ENCODE assay signal across 8 cellular contexts in the genomic region with DNA sequence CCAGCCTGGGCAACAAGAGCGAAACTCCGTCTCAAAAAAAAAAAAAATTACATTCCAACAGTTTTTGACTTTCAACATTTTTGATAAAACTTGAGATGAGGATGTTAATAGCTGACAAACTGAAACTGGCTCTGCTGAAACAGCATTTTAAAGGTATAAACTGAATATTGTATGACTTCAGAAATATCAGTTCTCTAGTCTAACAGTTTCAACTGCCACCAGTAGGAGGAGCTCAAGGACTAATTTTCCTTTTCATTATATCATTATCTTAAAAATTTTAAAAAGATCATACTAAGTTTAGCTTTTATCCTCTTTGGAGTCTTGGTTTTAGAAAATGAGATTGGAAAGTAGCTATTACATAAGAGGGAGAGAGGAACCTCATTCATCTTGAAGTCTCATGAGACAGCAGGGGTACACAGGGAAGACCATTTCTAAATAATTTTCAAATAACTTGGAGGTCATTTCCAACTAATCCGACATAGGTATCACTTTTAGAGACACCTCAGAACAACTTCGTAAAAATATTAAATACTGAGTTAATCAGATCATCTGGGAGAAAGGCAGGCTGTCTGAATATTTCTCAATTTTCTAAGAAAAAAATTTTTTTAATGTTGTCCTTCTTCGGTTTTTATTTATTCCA. TPM values are rescaled to one million over a fixed set of nuclear protein-coding genes. Genes with fewer than 3 reads are reported as not detected.
DNase-seq lines count a peak whose midpoint lies in the region; ATAC-seq and TF ChIP-seq lines count a peak whose summit lies in the region.

No MANE protein-coding gene starts in this region.

- peaks cover 2% of the 10 kb centered on the region; the same call in 1 of the 2 replicates for H3K36me3 ChIP-seq in IMR-90 (ENCODE audit: control insufficient read depth, insufficient read depth, low read length)
- H3K36me3 ChIP-seq in SK-N-MC (ENCODE audit: insufficient read depth, low read length) = peaks cover 27% of the 10 kb centered on the region
- H3K36me3 ChIP-seq in colonic mucosa = peaks cover 4% of the 10 kb centered on the region

- no peak overlapping the region for H2BK20ac ChIP-seq in IMR-90 (ENCODE audit: low read depth, low read length)

- TF ChIP-seq RAD21 in IMR-90 (IDR thresholded peaks at IDR 0.05; ENCODE audit: low read length) = peak; percentile 70

- no peak overlapping the region for H3K4ac ChIP-seq in IMR-90 (ENCODE audit: low read depth, low read length)

- in situ Hi-C loops in IMR-90 (cut with MboI; ENCODE audit: low sequenced_read_pairs) = loop anchor here (25.0 kb wide), 1 partner anchor 1923 kb away; no protein-coding TSS in a partner anchor

- H3K9me1 ChIP-seq in IMR-90 (ENCODE audit: insufficient read depth, low read length) = no peaks in the 10 kb centered on the region

- no peak overlapping the region for H2BK5ac ChIP-seq in IMR-90 (ENCODE audit: low read depth, low read length, poor library complexity, severe bottlenecking)

- no peak overlapping the region for H3K14ac ChIP-seq in IMR-90 (replicated peaks; ENCODE audit: low read depth, low read length)

- H3K18ac ChIP-seq in IMR-90 (ENCODE audit: low read depth, low read length) = no peak overlapping the region

- H3K27me3 ChIP-seq in IMR-90 (ENCODE audit: control insufficient read depth, insufficient read depth, low read length) = no peaks in the 10 kb centered on the region
- H3K27me3 ChIP-seq in colonic mucosa = no peaks in the 10 kb centered on the region

- no peak overlapping the region for H3K56ac ChIP-seq in IMR-90 (ENCODE audit: extremely low read depth, insufficient read depth, low read length)

- no peak overlapping the region for H4K8ac ChIP-seq in IMR-90 (ENCODE audit: low read depth in 2 of 2, low read length in 2 of 2)

- H3K4me2 ChIP-seq in IMR-90 (ENCODE audit: low read depth, low read length) = no peak overlapping the region

- ATAC-seq in IMR-90 (ENCODE audit: low read depth) (peak; percentile 51; the same call in 1 of the 2 replicates), GM19023 (IDR thresholded peaks at IDR 0.05; ENCODE audit: unreplicated experiment) (no peak)

- no peak overlapping the region for H3K27ac ChIP-seq in IMR-90 (ENCODE audit: insufficient read depth, low read length)
- H3K27ac ChIP-seq in SK-N-MC = no peak overlapping the region
- no peak overlapping the region for H3K27ac ChIP-seq in colonic mucosa

- H3K9ac ChIP-seq in IMR-90 (ENCODE audit: low read depth, low read length) (no peak overlapping the region), SK-N-MC (ENCODE audit: insufficient read length) (no peak overlapping the region), colonic mucosa (ENCODE audit: low read depth in 2 of 2, low read length in 2 of 2) (no peak overlapping the region)

- H3K23ac ChIP-seq in IMR-90 (ENCODE audit: low read depth, low read length) = no peak overlapping the region

- peaks cover 3% of the 10 kb centered on the region; the same call in 1 of the 2 replicates for H4K20me1 ChIP-seq in IMR-90 (ENCODE audit: insufficient read depth, low read length)

- no TSS peak for BruUV-seq in IMR-90 (replicated peaks; lab: Mats Ljungman, UMichigan)

- no peaks in the 10 kb centered on the region for H3K4me1 ChIP-seq in IMR-90 (ENCODE audit: control insufficient read depth, insufficient read depth, low read length)
- no peaks in the 10 kb centered on the region for H3K4me1 ChIP-seq in colonic mucosa

- intact Hi-C loops in IMR-90 (cut with micrococcal nuclease) (loop anchor here (1.0 to 2.0 kb wide), 2 partner anchors 470 to 509 kb away; no protein-coding TSS in a partner anchor), colonic mucosa (cut with DNase I) (loop anchor here (5.0 kb wide), 1 partner anchor 468 kb away; no protein-coding TSS in a partner anchor)

- H4K5ac ChIP-seq in IMR-90 (ENCODE audit: low read depth, low read length) = no peak overlapping the region

- WGBS in IMR-90 (ENCODE audit: extremely low coverage in 2 of 2, insufficient read length in 1 of 2), 2 experiments = no CpG with 5 or more reads among the region's 5 CpGs

- H2AK9ac ChIP-seq in IMR-90 (replicated peaks; ENCODE audit: low read depth, low read length, poor library complexity) = no peak overlapping the region

- no peak overlapping the region for H2BK120ac ChIP-seq in IMR-90 (ENCODE audit: low read depth, low read length)

- H4K91ac ChIP-seq in IMR-90 (ENCODE audit: insufficient read depth, low read depth, low read length) = no peak overlapping the region

- no peak overlapping the region for H2AFZ ChIP-seq in IMR-90 (replicated peaks; ENCODE audit: low read length, poor library complexity)

- CTCF ChIA-PET in IMR-90 (lab: Yijun Ruan, JAX) = interaction anchor here (0.5 to 1.9 kb wide), 15 partner anchors 9 to 883 kb away, joined by 3 to 10 read pairs (median 4); no protein-coding TSS in a partner anchor

- POLR2A ChIA-PET in IMR-90 (lab: Charles Lee; ENCODE audit: unreplicated experiment) = interaction anchor here (0.6 kb wide), 1 partner anchor 39 kb away, joined by 3 read pairs; no protein-coding TSS in a partner anchor

- H3K4me3 ChIP-seq in IMR-90 (ENCODE audit: insufficient read depth, low read depth, low read length) (no peak overlapping the region), SK-N-MC (no peak overlapping the region), colonic mucosa (no peak overlapping the region)

- TF ChIP-seq CTCF in IMR-90 (conservative IDR thresholded peaks at IDR 0.05; ENCODE audit: low read depth, low read length) (peak; percentile 79), colonic mucosa (IDR thresholded peaks at IDR 0.05) (peak; percentile 69)

- H2BK15ac ChIP-seq in IMR-90 (ENCODE audit: low read depth, low read length) = no peak overlapping the region

- H2AK5ac ChIP-seq in IMR-90 (ENCODE audit: low read depth, low read length) = no peak overlapping the region

- H3K9me3 ChIP-seq in IMR-90 (ENCODE audit: control insufficient read depth, insufficient read depth, low read length) = no peaks in the 10 kb centered on the region
- no peaks in the 10 kb centered on the region for H3K9me3 ChIP-seq in SK-N-MC (ENCODE audit: low read depth, low read length)
- no peaks in the 10 kb centered on the region for H3K9me3 ChIP-seq in colonic mucosa

- H3K79me1 ChIP-seq in IMR-90 (ENCODE audit: low read depth in 1 of 2, low read length in 2 of 2) = no peaks in the 10 kb centered on the region

- DNase-seq in activated CD4-positive, CD25-positive, alpha-beta regulatory T cell (lab: John Stamatoyannopoulos, UW) = peak in 3 of 4 experiments; percentile 19 to 22 (median 19)
- no peak for DNase-seq in activated CD4-positive, CD25-positive, alpha-beta regulatory T cell treated with anti-CD3 and anti-CD28 coated beads, Interleukin-2, amount 50 U/mL, for 72 hours
- DNase-seq in IMR-90 (peak; percentile 47), SK-N-MC (ENCODE audit: low read depth, low spot score) (peak; percentile 20), colonic mucosa (peak; percentile 35), mucosa of gallbladder (ENCODE audit: low spot score) (peak; percentile 37), ecto neural progenitor cell (ENCODE audit: low spot score) (no peak)

- dilution Hi-C loops in IMR-90 (cut with HindIII; ENCODE audit: low sequenced_read_pairs, unreplicated experiment) = no loop called here

- TF ChIP-seq POLR2A in IMR-90 (IDR thresholded peaks at IDR 0.05; ENCODE audit: low read depth, low read length) = no peak

TF ChIP-seq in IMR-90, 13 proteins besides CTCF, POLR2A, EP300 and RAD21:
- TF ChIP-seq, protein P1, sequence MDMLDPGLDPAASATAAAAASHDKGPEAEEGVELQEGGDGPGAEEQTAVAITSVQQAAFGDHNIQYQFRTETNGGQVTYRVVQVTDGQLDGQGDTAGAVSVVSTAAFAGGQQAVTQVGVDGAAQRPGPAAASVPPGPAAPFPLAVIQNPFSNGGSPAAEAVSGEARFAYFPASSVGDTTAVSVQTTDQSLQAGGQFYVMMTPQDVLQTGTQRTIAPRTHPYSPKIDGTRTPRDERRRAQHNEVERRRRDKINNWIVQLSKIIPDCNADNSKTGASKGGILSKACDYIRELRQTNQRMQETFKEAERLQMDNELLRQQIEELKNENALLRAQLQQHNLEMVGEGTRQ (IDR thresholded peaks at IDR 0.05; ENCODE audit: low read depth, low read length) = no peak
- TF ChIP-seq MAZ (IDR thresholded peaks at IDR 0.05; ENCODE audit: borderline replicate concordance, low read depth, low read length) (no peak), RFX5 (IDR thresholded peaks at IDR 0.05; ENCODE audit: low read depth, low read length) (no peak), FOS (IDR thresholded peaks at IDR 0.05; ENCODE audit: low read depth, low read length) (no peak), CEBPB (IDR thresholded peaks at IDR 0.05; ENCODE audit: low read depth, low read length) (no peak), RCOR1 (IDR thresholded peaks at IDR 0.05; ENCODE audit: insufficient replicate concordance, low read length) (no peak), NFE2L2 (IDR thresholded peaks at IDR 0.05; ENCODE audit: low read depth, low read length) (no peak), SMC3 (IDR thresholded peaks at IDR 0.05; ENCODE audit: low read depth, low read length) (peak; percentile 52; the same call in 1 of the 2 replicates), BHLHE40 (IDR thresholded peaks at IDR 0.05; ENCODE audit: low read depth, low read length) (no peak), MXI1 (IDR thresholded peaks at IDR 0.05; ENCODE audit: borderline replicate concordance, low read depth, low read length) (no peak), MAFK (IDR thresholded peaks at IDR 0.05; ENCODE audit: low read depth, low read length) (peak; percentile 26; the same call in 1 of the 2 replicates)
- TF ChIP-seq, protein P2, sequence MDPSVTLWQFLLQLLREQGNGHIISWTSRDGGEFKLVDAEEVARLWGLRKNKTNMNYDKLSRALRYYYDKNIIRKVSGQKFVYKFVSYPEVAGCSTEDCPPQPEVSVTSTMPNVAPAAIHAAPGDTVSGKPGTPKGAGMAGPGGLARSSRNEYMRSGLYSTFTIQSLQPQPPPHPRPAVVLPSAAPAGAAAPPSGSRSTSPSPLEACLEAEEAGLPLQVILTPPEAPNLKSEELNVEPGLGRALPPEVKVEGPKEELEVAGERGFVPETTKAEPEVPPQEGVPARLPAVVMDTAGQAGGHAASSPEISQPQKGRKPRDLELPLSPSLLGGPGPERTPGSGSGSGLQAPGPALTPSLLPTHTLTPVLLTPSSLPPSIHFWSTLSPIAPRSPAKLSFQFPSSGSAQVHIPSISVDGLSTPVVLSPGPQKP (IDR thresholded peaks at IDR 0.05; ENCODE audit: borderline replicate concordance, low read depth, low read length) = no peak
TF ChIP-seq in IMR-90: peak in this region for 2.

RNA-seq across cellular contexts. Expression of a gene that starts 37.6 kb away (rescaled TPM):
- total RNA-seq in IMR-90 (2012; rRNA removed) (29.6 and 36.7 TPM in 2 replicates), colonic mucosa (10 to 100 TPM; 14.2 to 57.7 TPM), mucosa of gallbladder (10.2 TPM)
- 18.6 and 21.4 TPM in 2 replicates for polyA plus RNA-seq in IMR-90 (2012; rRNA removed)
- polyA plus RNA-seq in IMR-90 (2012; cell fraction: cytosol; rRNA removed) = 4.9 and 9.7 TPM in 2 replicates
- 1.7 and 10.6 TPM in 2 replicates for polyA plus RNA-seq in IMR-90 (2012; cell fraction: nucleus; rRNA removed; ENCODE audit: low replicate concordance)

Comparison
In these comparisons a context has a peak if more than half of its experiments do, and no peak if none do; other contexts are left out.
1. DNase-seq: peak in activated CD4-positive, CD25-positive, alpha-beta regulatory T cell (3 of 4), IMR-90 (single experiment), SK-N-MC (single experiment), colonic mucosa (single experiment) and mucosa of gallbladder (single experiment); none in activated CD4-positive, CD25-positive, alpha-beta regulatory T cell treated with anti-CD3 and anti-CD28 coated beads, Interleukin-2, amount 50 U/mL, for 72 hours (single experiment) and ecto neural progenitor cell (single experiment).